Comparison of ENCODE assay signal across 13 cellular contexts in genomic region chr17:19725486-19725885, GRCh38.
A peak's percentile ranks its signal among the peaks of the same experiment; 100 is the strongest.
DNase-seq lines count a peak whose midpoint lies in the region; ATAC-seq and TF ChIP-seq lines count a peak whose summit lies in the region.
"Had no signal": no experiment of that assay in that cellular context is flagged by ENCODE, and none has a peak within 500 bp of the region (broad histone marks: within the 10 kb centered on the region; RNA-seq: fewer than 3 reads in every experiment).

No MANE protein-coding gene starts in this region.

- H3K27ac Mint-ChIP-seq in T-helper 2 cell treated with Interferon-gamma antibody and Interleukin-4, amounts not matched to agents 5 μg/mL and 100 μg/mL, for 36 hours, result no peak overlapping the region
- peak overlapping the region; percentile 87 for H3K27ac Mint-ChIP-seq in dendritic cell treated with granulocyte-macrophage colony-stimulating factor and Interleukin-4, amounts not matched to agents 40 ng/mL and 50 ng/mL, for 4 days
- peak overlapping the region; percentile 29 for H3K27ac Mint-ChIP-seq in stimulated activated effector memory CD8-positive, alpha-beta T cell treated with anti-CD3 and anti-CD28 coated beads, Interleukin-12 subunit alpha, Interleukin-12 subunit beta, amount 100 ng/mL, for 72 hours

- intact Hi-C loops in dendritic cell treated with granulocyte-macrophage colony-stimulating factor and Interleukin-4, amounts not matched to agents 40 ng/mL and 50 ng/mL, for 4 days (cut with micrococcal nuclease), result no loop called here

- no peak for DNase-seq in T-helper 2 cell treated with Interferon-gamma antibody and Interleukin-4, amounts not matched to agents 5 μg/mL and 100 μg/mL, for 36 hours (ENCODE audit: low spot score)
- no peak for DNase-seq in T-helper 2 cell
- DNase-seq in HL-60 (ENCODE audit: low read depth in 1 of 2, low spot score in 1 of 2), result no peak
- DNase-seq in stimulated activated effector memory CD8-positive, alpha-beta T cell treated with anti-CD3 and anti-CD28 coated beads, Interleukin-12 subunit alpha, Interleukin-12 subunit beta, amount 100 ng/mL, for 72 hours (ENCODE audit: low spot score in 2 of 2), result no peak
- no peak for DNase-seq in NCI-H69 (lab: John Stamatoyannopoulos, UW)
- DNase-seq: dermis blood vessel endothelial cell, Karpas-422 had no signal

- no peaks in the 10 kb centered on the region for H3K9me3 Mint-ChIP-seq in T-helper 2 cell treated with Interferon-gamma antibody and Interleukin-4, amounts not matched to agents 5 μg/mL and 100 μg/mL, for 36 hours
- H3K9me3 Mint-ChIP-seq in dendritic cell treated with granulocyte-macrophage colony-stimulating factor and Interleukin-4, amounts not matched to agents 40 ng/mL and 50 ng/mL, for 4 days, result no peaks in the 10 kb centered on the region
- no peaks in the 10 kb centered on the region for H3K9me3 Mint-ChIP-seq in stimulated activated effector memory CD8-positive, alpha-beta T cell treated with anti-CD3 and anti-CD28 coated beads, Interleukin-12 subunit alpha, Interleukin-12 subunit beta, amount 100 ng/mL, for 72 hours

- H3K4me1 Mint-ChIP-seq in T-helper 2 cell treated with Interferon-gamma antibody and Interleukin-4, amounts not matched to agents 5 μg/mL and 100 μg/mL, for 36 hours (ENCODE audit: low read depth), result peaks cover 3% of the 10 kb centered on the region
- H3K4me1 Mint-ChIP-seq in dendritic cell treated with granulocyte-macrophage colony-stimulating factor and Interleukin-4, amounts not matched to agents 40 ng/mL and 50 ng/mL, for 4 days (ENCODE audit: low read depth), result peaks cover 57% of the 10 kb centered on the region
- peaks cover 15% of the 10 kb centered on the region for H3K4me1 Mint-ChIP-seq in stimulated activated effector memory CD8-positive, alpha-beta T cell treated with anti-CD3 and anti-CD28 coated beads, Interleukin-12 subunit alpha, Interleukin-12 subunit beta, amount 100 ng/mL, for 72 hours

- peaks cover 6% of the 10 kb centered on the region for H3K27me3 Mint-ChIP-seq in T-helper 2 cell treated with Interferon-gamma antibody and Interleukin-4, amounts not matched to agents 5 μg/mL and 100 μg/mL, for 36 hours (ENCODE audit: low read depth)
- peaks cover 3% of the 10 kb centered on the region for H3K27me3 Mint-ChIP-seq in dendritic cell treated with granulocyte-macrophage colony-stimulating factor and Interleukin-4, amounts not matched to agents 40 ng/mL and 50 ng/mL, for 4 days

- no peak for ATAC-seq in stimulated activated effector memory CD8-positive, alpha-beta T cell treated with anti-CD3 and anti-CD28 coated beads, Interleukin-12 subunit alpha, Interleukin-12 subunit beta, amount 100 ng/mL, for 72 hours
- ATAC-seq in HG02763 (IDR thresholded peaks at IDR 0.05; ENCODE audit: unreplicated experiment), result no peak
- no peak for ATAC-seq in GM18858 (IDR thresholded peaks at IDR 0.05; ENCODE audit: unreplicated experiment)

- no peak overlapping the region for H3K4me3 ChIP-seq in HL-60 (replicated peaks; ENCODE audit: insufficient read depth, low read length)

- H3K27me3 ChIP-seq in HL-60 (ENCODE audit: insufficient read depth, poor library complexity, severe bottlenecking), result no peaks in the 10 kb centered on the region
- H3K27me3 ChIP-seq: left lung, pancreas, sigmoid colon had no signal

- H3K27ac ChIP-seq in HL-60 (replicated peaks), result peak overlapping the region; percentile 74

- no peak for TF ChIP-seq CTCF in HL-60 (IDR thresholded peaks at IDR 0.05; ENCODE audit: insufficient read depth, low read length)

- no peaks in the 10 kb centered on the region for H3K36me3 Mint-ChIP-seq in T-helper 2 cell treated with Interferon-gamma antibody and Interleukin-4, amounts not matched to agents 5 μg/mL and 100 μg/mL, for 36 hours (ENCODE audit: low read depth)
- no peaks in the 10 kb centered on the region for H3K36me3 Mint-ChIP-seq in dendritic cell treated with granulocyte-macrophage colony-stimulating factor and Interleukin-4, amounts not matched to agents 40 ng/mL and 50 ng/mL, for 4 days (ENCODE audit: low read depth)
- H3K36me3 Mint-ChIP-seq in stimulated activated effector memory CD8-positive, alpha-beta T cell treated with anti-CD3 and anti-CD28 coated beads, Interleukin-12 subunit alpha, Interleukin-12 subunit beta, amount 100 ng/mL, for 72 hours, result no peaks in the 10 kb centered on the region

- peak overlapping the region; percentile 20 for H3K4me3 Mint-ChIP-seq in T-helper 2 cell treated with Interferon-gamma antibody and Interleukin-4, amounts not matched to agents 5 μg/mL and 100 μg/mL, for 36 hours
- peak overlapping the region; percentile 57 for H3K4me3 Mint-ChIP-seq in dendritic cell treated with granulocyte-macrophage colony-stimulating factor and Interleukin-4, amounts not matched to agents 40 ng/mL and 50 ng/mL, for 4 days
- peak overlapping the region; percentile 57 for H3K4me3 Mint-ChIP-seq in stimulated activated effector memory CD8-positive, alpha-beta T cell treated with anti-CD3 and anti-CD28 coated beads, Interleukin-12 subunit alpha, Interleukin-12 subunit beta, amount 100 ng/mL, for 72 hours
